Comparison of ENCODE assay signal across 16 cellular contexts in genomic region chr13:45411631-45412030, GRCh38. TPM values are rescaled to one million over a fixed set of nuclear protein-coding genes. Genes with fewer than 3 reads are reported as not detected.
A peak's percentile ranks its signal among the peaks of the same experiment; 100 is the strongest.
DNase-seq lines count a peak whose midpoint lies in the region; ATAC-seq and TF ChIP-seq lines count a peak whose summit lies in the region.
"Had no signal": no experiment of that assay in that cellular context is flagged by ENCODE, and none has a peak within 500 bp of the region (broad histone marks: within the 10 kb centered on the region; RNA-seq: fewer than 3 reads in every experiment).

No MANE protein-coding gene starts in this region.

- intact Hi-C loops in left cardiac atrium (cut with DNase I): no loop called here

- no peak for ATAC-seq in left cardiac atrium

- H3K27ac ChIP-seq in cardiac muscle cell (peak overlapping the region; percentile 28), VCaP (peak overlapping the region; percentile 90; the same call in 1 of the 2 replicates)
- H3K27ac ChIP-seq: BLaER1 had no signal

- no peak overlapping the region for H3K4me3 Mint-ChIP-seq in nephron
- no peak overlapping the region for H3K4me3 Mint-ChIP-seq in type B pancreatic cell
- H3K4me3 Mint-ChIP-seq: CD8-positive, alpha-beta memory T cell had no signal

- H3K4me1 ChIP-seq in cardiac muscle cell (ENCODE audit: low read depth): peaks cover 6% of the 10 kb centered on the region

- H3K4me1 Mint-ChIP-seq in nephron: peaks cover 32% of the 10 kb centered on the region
- peaks cover 14% of the 10 kb centered on the region for H3K4me1 Mint-ChIP-seq in type B pancreatic cell (ENCODE audit: unreplicated experiment)

- H3K27ac Mint-ChIP-seq in nephron (peak overlapping the region; percentile 43 to 77 (median 71)), type B pancreatic cell (peak overlapping the region; percentile 17)

- H3K27me3 Mint-ChIP-seq in nephron (ENCODE audit: low read depth) (no peaks in the 10 kb centered on the region), type B pancreatic cell (no peaks in the 10 kb centered on the region)
- H3K27me3 Mint-ChIP-seq: CD8-positive, alpha-beta memory T cell had no signal

- H3K36me3 Mint-ChIP-seq in nephron (ENCODE audit: low read depth): peaks cover 28% of the 10 kb centered on the region
- peaks cover 12% of the 10 kb centered on the region for H3K36me3 Mint-ChIP-seq in type B pancreatic cell

- no peak overlapping the region for H3K4me3 ChIP-seq in cardiac muscle cell
- H3K4me3 ChIP-seq: BLaER1 had no signal

- H3K36me3 ChIP-seq in cardiac muscle cell: peaks cover 6% of the 10 kb centered on the region

- H3K9me3 Mint-ChIP-seq in nephron (no peaks in the 10 kb centered on the region), type B pancreatic cell (no peaks in the 10 kb centered on the region)
- H3K9me3 Mint-ChIP-seq: CD8-positive, alpha-beta memory T cell had no signal

- no peak for TF ChIP-seq CTCF in cardiac muscle cell (IDR thresholded peaks at IDR 0.05; ENCODE audit: low read depth, low read length)
- no peak for TF ChIP-seq CTCF in VCaP (conservative IDR thresholded peaks at IDR 0.05)
- TF ChIP-seq CTCF in nephron (IDR thresholded peaks at IDR 0.05; ENCODE audit: unreplicated experiment in 3 of 3): no peak
- no peak for TF ChIP-seq CTCF in type B pancreatic cell (conservative IDR thresholded peaks at IDR 0.05)
- no peak for TF ChIP-seq CTCF in GM13976 (IDR thresholded peaks at IDR 0.05; ENCODE audit: borderline replicate concordance, control extremely low read depth, extremely low read depth, insufficient read depth, missing control alignments)

- H3K9me3 ChIP-seq in cardiac muscle cell (ENCODE audit: low read depth): no peaks in the 10 kb centered on the region
- H3K9me3 ChIP-seq: BLaER1 had no signal

- no peak for DNase-seq in cardiac muscle cell (ENCODE audit: low read depth in 1 of 2, low spot score in 1 of 2)
- DNase-seq in left cardiac atrium: no peak
- DNase-seq in type B pancreatic cell (ENCODE audit: extremely low spot score, unreplicated experiment): no peak
- no peak for DNase-seq in GM13976 (ENCODE audit: low spot score)
- DNase-seq in activated CD4-positive, alpha-beta T cell treated with anti-CD3 and anti-CD28 coated beads for 1 hour: no peak
- DNase-seq: CD8-positive, alpha-beta memory T cell; DND-41; HCEC 1CT; NCI-H1105 treated with DMSO at 0.1 percent for 48 hours; NCI-H187; NCI-H226; NCI-H526; RPMI8226 had no signal

- in situ Hi-C loops in GM13976 (cut with MboI; ENCODE audit: low sequenced_read_pairs, unreplicated experiment): no loop called here

- no peaks in the 10 kb centered on the region for H3K27me3 ChIP-seq in cardiac muscle cell
- H3K27me3 ChIP-seq: BLaER1 had no signal

RNA-seq across cellular contexts. Expression of gene SLC25A30, which starts 6.5 kb away (rescaled TPM):
- 5.6 and 8.6 TPM in 2 replicates for total RNA-seq in cardiac muscle cell
- polyA plus RNA-seq in cardiac muscle cell: 7.4 and 14.5 TPM in 2 replicates
- total RNA-seq in left cardiac atrium: 10 to 100 TPM; 57.9 to 73.8 TPM
- 5.5 and 7.6 TPM in 2 replicates for total RNA-seq in type B pancreatic cell (ENCODE audit: low replicate concordance)

RNA-seq across cellular contexts. Expression of gene COG3, which starts 53.1 kb away (rescaled TPM):
- total RNA-seq in cardiac muscle cell: 24.6 and 82.9 TPM in 2 replicates
- polyA plus RNA-seq in cardiac muscle cell: 22.4 and 26.2 TPM in 2 replicates
- 10 to 100 TPM; 11.7 to 18.6 TPM for total RNA-seq in left cardiac atrium
- 30.4 and 37.2 TPM in 2 replicates for total RNA-seq in type B pancreatic cell (ENCODE audit: low replicate concordance)
